Comparison of ENCODE assay signal across 1 cellular context in genomic region chr17:57531078-57531477, GRCh38.
TF ChIP-seq lines count a peak whose summit lies in the region.

No MANE protein-coding gene starts in this region.

TF ChIP-seq in neural cell, 6 proteins besides CTCF, POLR2A, EP300 and RAD21 (continued from another document):
- TF ChIP-seq, protein P1, sequence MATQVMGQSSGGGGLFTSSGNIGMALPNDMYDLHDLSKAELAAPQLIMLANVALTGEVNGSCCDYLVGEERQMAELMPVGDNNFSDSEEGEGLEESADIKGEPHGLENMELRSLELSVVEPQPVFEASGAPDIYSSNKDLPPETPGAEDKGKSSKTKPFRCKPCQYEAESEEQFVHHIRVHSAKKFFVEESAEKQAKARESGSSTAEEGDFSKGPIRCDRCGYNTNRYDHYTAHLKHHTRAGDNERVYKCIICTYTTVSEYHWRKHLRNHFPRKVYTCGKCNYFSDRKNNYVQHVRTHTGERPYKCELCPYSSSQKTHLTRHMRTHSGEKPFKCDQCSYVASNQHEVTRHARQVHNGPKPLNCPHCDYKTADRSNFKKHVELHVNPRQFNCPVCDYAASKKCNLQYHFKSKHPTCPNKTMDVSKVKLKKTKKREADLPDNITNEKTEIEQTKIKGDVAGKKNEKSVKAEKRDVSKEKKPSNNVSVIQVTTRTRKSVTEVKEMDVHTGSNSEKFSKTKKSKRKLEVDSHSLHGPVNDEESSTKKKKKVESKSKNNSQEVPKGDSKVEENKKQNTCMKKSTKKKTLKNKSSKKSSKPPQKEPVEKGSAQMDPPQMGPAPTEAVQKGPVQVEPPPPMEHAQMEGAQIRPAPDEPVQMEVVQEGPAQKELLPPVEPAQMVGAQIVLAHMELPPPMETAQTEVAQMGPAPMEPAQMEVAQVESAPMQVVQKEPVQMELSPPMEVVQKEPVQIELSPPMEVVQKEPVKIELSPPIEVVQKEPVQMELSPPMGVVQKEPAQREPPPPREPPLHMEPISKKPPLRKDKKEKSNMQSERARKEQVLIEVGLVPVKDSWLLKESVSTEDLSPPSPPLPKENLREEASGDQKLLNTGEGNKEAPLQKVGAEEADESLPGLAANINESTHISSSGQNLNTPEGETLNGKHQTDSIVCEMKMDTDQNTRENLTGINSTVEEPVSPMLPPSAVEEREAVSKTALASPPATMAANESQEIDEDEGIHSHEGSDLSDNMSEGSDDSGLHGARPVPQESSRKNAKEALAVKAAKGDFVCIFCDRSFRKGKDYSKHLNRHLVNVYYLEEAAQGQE (IDR thresholded peaks at IDR 0.05; ENCODE audit: borderline replicate concordance), result no peak
- TF ChIP-seq SMC3 (conservative IDR thresholded peaks at IDR 0.05; ENCODE audit: poor library complexity), result no peak
- TF ChIP-seq TAF1 (IDR thresholded peaks at IDR 0.05; ENCODE audit: low read depth), result no peak
- no peak for TF ChIP-seq POLR2AphosphoS5 (IDR thresholded peaks at IDR 0.05)
